Comparison of ENCODE assay signal across 17 cellular contexts in the genomic region with DNA sequence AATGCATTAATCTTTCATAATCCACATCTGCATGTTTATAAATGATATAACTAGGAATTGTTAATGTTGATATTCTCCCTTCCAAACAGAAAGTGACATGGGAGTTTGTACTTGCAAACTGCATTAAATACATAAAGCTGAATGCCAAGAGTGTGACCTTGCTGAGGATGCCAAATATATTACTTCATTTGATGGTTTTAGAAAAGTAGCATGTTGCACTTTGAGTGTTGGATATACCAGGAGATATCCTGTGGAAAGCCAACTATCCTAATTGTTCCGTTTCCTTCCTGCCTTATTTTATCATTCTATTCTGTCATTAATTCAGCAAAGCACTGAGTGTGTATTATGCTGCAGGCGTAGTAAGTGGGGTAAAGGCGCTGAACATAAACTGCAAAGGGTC.
A peak's percentile ranks its signal among the peaks of the same experiment; 100 is the strongest.
DNase-seq lines count a peak whose midpoint lies in the region; ATAC-seq, FAIRE-seq and TF ChIP-seq lines count a peak whose summit lies in the region.
"Had no signal": no experiment of that assay in that cellular context is flagged by ENCODE, and none has a peak within 500 bp of the region (broad histone marks: within the 10 kb centered on the region; RNA-seq: fewer than 3 reads in every experiment).

No MANE protein-coding gene starts in this region.

- H3K9me3 ChIP-seq in CD8-positive, alpha-beta T cell (ENCODE audit: low read length): no peaks in the 10 kb centered on the region
- no peaks in the 10 kb centered on the region for H3K9me3 ChIP-seq in GM12878 (replicated peaks; ENCODE audit: control insufficient read depth, insufficient read depth, low read length)
- H3K9me3 ChIP-seq in right lobe of liver: no peaks in the 10 kb centered on the region
- H3K9me3 ChIP-seq: Caco-2, SJCRH30 had no signal

- H3K36me3 Mint-ChIP-seq in CD8-positive, alpha-beta T cell: peaks cover 58% of the 10 kb centered on the region
- H3K36me3 Mint-ChIP-seq in stimulated activated effector memory CD8-positive, alpha-beta T cell treated with anti-CD3 and anti-CD28 coated beads, Interleukin-12 subunit alpha, Interleukin-12 subunit beta, amount 100 ng/mL, for 72 hours: peaks cover 7% of the 10 kb centered on the region

- POLR2A ChIA-PET in CD8-positive, alpha-beta T cell (lab: Charles Lee): no interaction called here
- POLR2A ChIA-PET in GM12878 (lab: Charles Lee): no interaction called here

- CTCF ChIA-PET in CD8-positive, alpha-beta T cell (lab: Charles Lee): no interaction called here
- CTCF ChIA-PET in GM12878 (lab: Yijun Ruan, JAX): interaction anchor here (0.6 kb wide), 2 partner anchors 115 to 1611 kb away, joined by 3 read pairs; no protein-coding TSS in a partner anchor

- H3K4me1 ChIP-seq in CD8-positive, alpha-beta T cell (ENCODE audit: insufficient read depth, low read length): no peaks in the 10 kb centered on the region
- peaks cover 4% of the 10 kb centered on the region; the same call in 1 of the 2 replicates for H3K4me1 ChIP-seq in GM12878 (ENCODE audit: control insufficient read depth, insufficient read depth, low read length)
- H3K4me1 ChIP-seq in right lobe of liver: peaks cover 0 to 23% (median 10%) of the 10 kb centered on the region in 4 donors

- no peak overlapping the region for H2AFZ ChIP-seq in GM12878 (ENCODE audit: control insufficient read depth, low read depth, low read length)

- H3K27ac Mint-ChIP-seq in CD8-positive, alpha-beta T cell: peak overlapping the region; percentile 8
- peak overlapping the region; percentile 38 for H3K27ac Mint-ChIP-seq in stimulated activated effector memory CD8-positive, alpha-beta T cell treated with anti-CD3 and anti-CD28 coated beads, Interleukin-12 subunit alpha, Interleukin-12 subunit beta, amount 100 ng/mL, for 72 hours

- no peak for TF ChIP-seq RAD21 in GM12878 (IDR thresholded peaks at IDR 0.05; ENCODE audit: insufficient read depth, low read depth, low read length)

- peak overlapping the region; percentile 58 for H3K4me2 ChIP-seq in GM12878 (ENCODE audit: control insufficient read depth, insufficient read depth)

- DNase-seq in CD8-positive, alpha-beta T cell: no peak
- DNase-seq in GM12878 (ENCODE audit: low read depth, low spot score) (no peak), right lobe of liver (no peak), HuH-7.5 (ENCODE audit: low spot score) (no peak), SK-N-DZ (ENCODE audit: low spot score) (no peak)
- no peak for DNase-seq in stimulated activated effector memory CD8-positive, alpha-beta T cell treated with anti-CD3 and anti-CD28 coated beads, Interleukin-12 subunit alpha, Interleukin-12 subunit beta, amount 100 ng/mL, for 72 hours (ENCODE audit: low spot score in 2 of 2)
- DNase-seq: Caco-2, H9, NCI-H1105, NCI-H1694, NCI-H2081 treated with DMSO at 0.1 percent for 48 hours, NCI-H446 treated with DMSO at 0.1 percent for 48 hours, SJCRH30 had no signal

- H4K20me1 ChIP-seq in GM12878 (ENCODE audit: control insufficient read depth, insufficient read depth): peaks cover 10% of the 10 kb centered on the region; the same call in 1 of the 2 replicates

- WGBS in GM12878 (ENCODE audit: insufficient coverage, insufficient replicate concordance, low lambda C conversion rate, missing lambda C conversion rate): 100% methylated on average over 3 of the region's 3 CpGs
- 75% methylated on average over 3 of the region's 3 CpGs for WGBS in right lobe of liver (ENCODE audit: insufficient coverage, low coverage, low lambda C conversion rate, missing lambda C conversion rate)

- H3K4me3 ChIP-seq in CD8-positive, alpha-beta T cell (ENCODE audit: low read depth, low read length): no peak overlapping the region
- H3K4me3 ChIP-seq in GM12878 (no peak overlapping the region), right lobe of liver (no peak overlapping the region)
- H3K4me3 ChIP-seq: SJCRH30 had no signal

- TF ChIP-seq POLR2A in GM12878 (IDR thresholded peaks at IDR 0.05; ENCODE audit: low read depth, low read length) (no peak), right lobe of liver (IDR thresholded peaks at IDR 0.05) (no peak)

- no peaks in the 10 kb centered on the region for H3K79me2 ChIP-seq in GM12878 (ENCODE audit: control insufficient read depth, insufficient read depth, low read length)

- H3K4me3 Mint-ChIP-seq in CD8-positive, alpha-beta T cell: no peak overlapping the region
- no peak overlapping the region for H3K4me3 Mint-ChIP-seq in stimulated activated effector memory CD8-positive, alpha-beta T cell treated with anti-CD3 and anti-CD28 coated beads, Interleukin-12 subunit alpha, Interleukin-12 subunit beta, amount 100 ng/mL, for 72 hours
- H3K4me3 Mint-ChIP-seq: H9 had no signal

- no peak for TF ChIP-seq CTCF in CD8-positive, alpha-beta T cell (IDR thresholded peaks at IDR 0.05)
- TF ChIP-seq CTCF in GM12878 (IDR thresholded peaks at IDR 0.05 in 2 of 3, conservative IDR thresholded peaks at IDR 0.05 in 1 of 3; ENCODE audit: control insufficient read depth in 2 of 3, extremely low read depth in 1 of 3, insufficient read depth in 1 of 3, low read depth in 3 of 3, low read length in 3 of 3) (no peak), right lobe of liver (IDR thresholded peaks at IDR 0.05) (no peak)

- H3K36me3 ChIP-seq in CD8-positive, alpha-beta T cell (ENCODE audit: insufficient read depth, low read length): no peaks in the 10 kb centered on the region
- H3K36me3 ChIP-seq in GM12878 (ENCODE audit: control insufficient read depth in 2 of 2, insufficient read depth in 2 of 2, low read length in 1 of 2) (peaks cover 0 to 27% of the 10 kb centered on the region in 2 experiments; a peak in 3 of 4 replicates), right lobe of liver (no peaks in the 10 kb centered on the region)

- no peaks in the 10 kb centered on the region for H3K27me3 Mint-ChIP-seq in CD8-positive, alpha-beta T cell (ENCODE audit: low read depth)

- peaks cover 34% of the 10 kb centered on the region for H3K4me1 Mint-ChIP-seq in CD8-positive, alpha-beta T cell (ENCODE audit: low read depth)
- peaks cover 39% of the 10 kb centered on the region for H3K4me1 Mint-ChIP-seq in stimulated activated effector memory CD8-positive, alpha-beta T cell treated with anti-CD3 and anti-CD28 coated beads, Interleukin-12 subunit alpha, Interleukin-12 subunit beta, amount 100 ng/mL, for 72 hours

- SMC1A ChIA-PET in GM12878 (lab: Charles Lee; ENCODE audit: uncharacterized antibody, unreplicated experiment): no interaction called here

- no peak for ATAC-seq in CD8-positive, alpha-beta T cell
- ATAC-seq in GM12878 (no peak), right lobe of liver (peak; percentile 21 to 57 (median 40)), HG03025 (IDR thresholded peaks at IDR 0.05; ENCODE audit: low FRiP score, unreplicated experiment) (no peak)
- no peak for ATAC-seq in stimulated activated effector memory CD8-positive, alpha-beta T cell treated with anti-CD3 and anti-CD28 coated beads, Interleukin-12 subunit alpha, Interleukin-12 subunit beta, amount 100 ng/mL, for 72 hours
- ATAC-seq: Panc1 had no signal

- no peak for FAIRE-seq in GM12878 (lab: Jason Lieb, UNC)
- FAIRE-seq: G401.6, HTR-8/SVneo had no signal

- H3K27me3 ChIP-seq in CD8-positive, alpha-beta T cell (ENCODE audit: insufficient read depth, low read length): no peaks in the 10 kb centered on the region
- H3K27me3 ChIP-seq in GM12878 (replicated peaks in 1 of 2; ENCODE audit: control insufficient read depth in 2 of 2, insufficient read depth in 2 of 2, low read length in 1 of 2) (no peaks in the 10 kb centered on the region), right lobe of liver (no peaks in the 10 kb centered on the region)
- H3K27me3 ChIP-seq: SJCRH30 had no signal

- RAD21 ChIA-PET in GM12878 (lab: Charles Lee; ENCODE audit: unreplicated experiment): no interaction called here

- no peak overlapping the region for H3K9ac ChIP-seq in GM12878 (ENCODE audit: control insufficient read depth, insufficient read depth, low read length)

- no peaks in the 10 kb centered on the region for H3K9me3 Mint-ChIP-seq in CD8-positive, alpha-beta T cell
- no peaks in the 10 kb centered on the region for H3K9me3 Mint-ChIP-seq in stimulated activated effector memory CD8-positive, alpha-beta T cell treated with anti-CD3 and anti-CD28 coated beads, Interleukin-12 subunit alpha, Interleukin-12 subunit beta, amount 100 ng/mL, for 72 hours
- H3K9me3 Mint-ChIP-seq: H9 had no signal

- no peak for TF ChIP-seq EP300 in GM12878 (IDR thresholded peaks at IDR 0.05; ENCODE audit: borderline replicate concordance in 1 of 2, control insufficient read depth in 1 of 2, low read depth in 2 of 2, low read length in 2 of 2)

- intact Hi-C loops in CD8-positive, alpha-beta T cell (cut with DNase I, micrococcal nuclease): no loop called here
- intact Hi-C loops in GM12878 (cut with micrococcal nuclease; ENCODE audit: unreplicated experiment): no loop called here
- intact Hi-C loops in right lobe of liver (cut with DNase I): no loop called here

- in situ Hi-C loops in GM12878 (cut with MboI): no loop called here

- BruUV-seq in GM12878 (replicated peaks; lab: Mats Ljungman, UMichigan): no TSS peak

- no peak overlapping the region for H3K27ac ChIP-seq in CD8-positive, alpha-beta T cell (ENCODE audit: low read depth, low read length)
- H3K27ac ChIP-seq in GM12878 (ENCODE audit: control insufficient read depth, insufficient read depth) (no peak overlapping the region), right lobe of liver (no peak overlapping the region)
- H3K27ac ChIP-seq: SJCRH30 had no signal

TF ChIP-seq in GM12878, 131 proteins besides CTCF, POLR2A, EP300 and RAD21 (continues in another document):
- TF ChIP-seq SUPT20H (IDR thresholded peaks at IDR 0.05; ENCODE audit: borderline replicate concordance, control insufficient read depth, low read depth, low read length) (no peak), CBX3 (IDR thresholded peaks at IDR 0.05; ENCODE audit: borderline replicate concordance, low read depth) (no peak), BRCA1 (IDR thresholded peaks at IDR 0.05; ENCODE audit: low read depth, low read length) (no peak), ZNF622 (IDR thresholded peaks at IDR 0.05) (no peak), IKZF2 (IDR thresholded peaks at IDR 0.05) (no peak), RFX5 (IDR thresholded peaks at IDR 0.05; ENCODE audit: low read depth, low read length) (no peak), SMC3 (IDR thresholded peaks at IDR 0.05; ENCODE audit: borderline replicate concordance, low read length) (no peak), KAT2A (conservative IDR thresholded peaks at IDR 0.05; ENCODE audit: control insufficient read depth, low read depth, low read length) (no peak), RAD51 (IDR thresholded peaks at IDR 0.05) (no peak), CBFB (IDR thresholded peaks at IDR 0.05; ENCODE audit: low read depth) (no peak)
- TF ChIP-seq, protein P1, sequence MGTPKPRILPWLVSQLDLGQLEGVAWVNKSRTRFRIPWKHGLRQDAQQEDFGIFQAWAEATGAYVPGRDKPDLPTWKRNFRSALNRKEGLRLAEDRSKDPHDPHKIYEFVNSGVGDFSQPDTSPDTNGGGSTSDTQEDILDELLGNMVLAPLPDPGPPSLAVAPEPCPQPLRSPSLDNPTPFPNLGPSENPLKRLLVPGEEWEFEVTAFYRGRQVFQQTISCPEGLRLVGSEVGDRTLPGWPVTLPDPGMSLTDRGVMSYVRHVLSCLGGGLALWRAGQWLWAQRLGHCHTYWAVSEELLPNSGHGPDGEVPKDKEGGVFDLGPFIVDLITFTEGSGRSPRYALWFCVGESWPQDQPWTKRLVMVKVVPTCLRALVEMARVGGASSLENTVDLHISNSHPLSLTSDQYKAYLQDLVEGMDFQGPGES (IDR thresholded peaks at IDR 0.05): no peak

Comparison
In these comparisons a context has a peak if more than half of its experiments do, and no peak if none do; other contexts are left out.
1. ATAC-seq: peak in right lobe of liver (4 of 4); none in CD8-positive, alpha-beta T cell (single experiment), GM12878 (single experiment), stimulated activated effector memory CD8-positive, alpha-beta T cell treated with anti-CD3 and anti-CD28 coated beads, Interleukin-12 subunit alpha, Interleukin-12 subunit beta, amount 100 ng/mL, for 72 hours (single experiment) and HG03025 (single experiment).